ENCODE assay signal across 1 cellular context in the genomic region with DNA sequence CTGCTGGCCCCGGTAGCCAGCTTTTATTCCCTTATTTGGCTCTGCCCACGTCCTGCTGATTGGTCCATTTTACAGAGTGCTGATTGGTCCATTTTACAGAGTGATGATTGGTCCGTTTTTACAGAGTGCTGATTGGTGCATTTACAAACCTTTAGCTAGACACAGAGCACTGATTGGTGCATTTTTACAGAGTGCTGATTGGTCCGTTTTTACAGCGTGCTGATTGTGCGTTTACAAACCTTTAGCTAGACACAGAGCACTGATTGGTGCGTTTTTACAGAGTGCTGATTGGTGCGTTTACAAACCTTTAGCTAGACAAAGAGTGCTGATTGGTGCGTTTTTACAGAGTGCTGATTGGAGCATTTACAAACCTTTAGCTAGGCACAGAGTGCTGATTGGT. TPM values are rescaled to one million over a fixed set of nuclear protein-coding genes. Genes with fewer than 3 reads are reported as not detected.
"Had no signal": no experiment of that assay in that cellular context is flagged by ENCODE, and none has a peak within 500 bp of the region (broad histone marks: within the 10 kb centered on the region; RNA-seq: fewer than 3 reads in every experiment).

No MANE protein-coding gene starts in this region.

RNA-seq across cellular contexts. Expression of a gene that starts 30.6 kb away (rescaled TPM):
- total RNA-seq: PC-9 had no signal
